In genomic region chr6:127120787-127121636, GRCh38 we compare ENCODE assay signal across 8 cellular contexts. TPM values are rescaled to one million over a fixed set of nuclear protein-coding genes. Genes with fewer than 3 reads are reported as not detected.
DNase-seq lines count a peak whose midpoint lies in the region; ATAC-seq and TF ChIP-seq lines count a peak whose summit lies in the region.

No MANE protein-coding gene starts in this region.

- no peak overlapping the region for H3K27ac ChIP-seq in right atrium auricular region
- no peak overlapping the region for H3K27ac ChIP-seq in rectal smooth muscle tissue (ENCODE audit: low read depth, low read length)

- no peak overlapping the region for H3K9ac ChIP-seq in rectal smooth muscle tissue (ENCODE audit: low read length)

- H3K4me3 ChIP-seq in HFF-Myc (replicated peaks; ENCODE audit: low read depth, low read length) (no peak overlapping the region), MG63 (no peak overlapping the region), right atrium auricular region (peak overlapping the region in 1 of 2 donors; percentile 50), rectal smooth muscle tissue (ENCODE audit: low read length) (peak overlapping the region; percentile 67)

- ATAC-seq in SK-N-SH treated with all-trans-retinoic acid at 6 μM for 48 hours: peak; percentile 89

- TF ChIP-seq CTCF in GM12873 (IDR thresholded peaks at IDR 0.05; ENCODE audit: insufficient read depth, low read depth, low read length, missing control alignments) (peak; percentile 91), HFF-Myc (IDR thresholded peaks at IDR 0.05; ENCODE audit: low read depth, low read length, missing control alignments) (peak; percentile 83), right atrium auricular region (IDR thresholded peaks at IDR 0.05) (peak; percentile 33 to 72)

- H3K36me3 ChIP-seq in MG63: no peaks in the 10 kb centered on the region
- no peaks in the 10 kb centered on the region for H3K36me3 ChIP-seq in right atrium auricular region
- H3K36me3 ChIP-seq in rectal smooth muscle tissue (ENCODE audit: control insufficient read depth, insufficient read depth, low read length): no peaks in the 10 kb centered on the region

- DNase-seq in HFF-Myc (ENCODE audit: extremely low read depth, low read depth): peak; percentile 49
- peak; percentile 72 for DNase-seq in MG63
- peak in 50 of 56 donors; percentile 3 to 79 (median 51) for DNase-seq in amygdala (lab: John Stamatoyannopoulos, UW)
- peak; percentile 74 for DNase-seq in right atrium auricular region (ENCODE audit: low spot score)
- no peak for DNase-seq in COLO829 (ENCODE audit: low spot score)

- H3K9me3 ChIP-seq in MG63 (no peaks in the 10 kb centered on the region), right atrium auricular region (no peaks in the 10 kb centered on the region)

- peaks cover 0 to 30% of the 10 kb centered on the region in 2 donors for H3K4me1 ChIP-seq in right atrium auricular region
- H3K4me1 ChIP-seq in rectal smooth muscle tissue (ENCODE audit: control insufficient read depth, insufficient read depth, low read length): peaks cover 7% of the 10 kb centered on the region

- H3K27me3 ChIP-seq in MG63 (peaks cover 50% of the 10 kb centered on the region), right atrium auricular region (peaks cover 6 to 14% of the 10 kb centered on the region in 2 donors), rectal smooth muscle tissue (ENCODE audit: control insufficient read depth, insufficient read depth, low read length) (peaks cover 12% of the 10 kb centered on the region)

TF ChIP-seq in SK-N-SH treated with all-trans-retinoic acid at 6 μM for 48 hours, 23 proteins besides CTCF, POLR2A, EP300 and RAD21:
- no peak for TF ChIP-seq ZNF565 (CRISPR knock-in tag; conservative IDR thresholded peaks at IDR 0.05; ENCODE audit: low read depth)
- TF ChIP-seq ZNF8 (CRISPR knock-in tag; IDR thresholded peaks at IDR 0.05): no peak
- TF ChIP-seq BACH2 (CRISPR knock-in tag; IDR thresholded peaks at IDR 0.05; ENCODE audit: borderline replicate concordance): no peak
- no peak for TF ChIP-seq RARB (CRISPR knock-in tag; IDR thresholded peaks at IDR 0.05)
- no peak for TF ChIP-seq ZFP30 (CRISPR knock-in tag; IDR thresholded peaks at IDR 0.05)
- no peak for TF ChIP-seq TCF4 (CRISPR knock-in tag; IDR thresholded peaks at IDR 0.05; ENCODE audit: borderline replicate concordance)
- no peak for TF ChIP-seq ISL1 (CRISPR knock-in tag; IDR thresholded peaks at IDR 0.05)
- TF ChIP-seq CSDC2 (CRISPR knock-in tag; IDR thresholded peaks at IDR 0.05): no peak
- TF ChIP-seq ESRRG (CRISPR knock-in tag; IDR thresholded peaks at IDR 0.05): no peak
- no peak for TF ChIP-seq ARNTL (CRISPR knock-in tag; IDR thresholded peaks at IDR 0.05; ENCODE audit: borderline replicate concordance, low read depth)
- no peak for TF ChIP-seq OSR1 (CRISPR knock-in tag; IDR thresholded peaks at IDR 0.05)
- TF ChIP-seq GLIS3 (CRISPR knock-in tag; IDR thresholded peaks at IDR 0.05): no peak
- no peak for TF ChIP-seq ZNF70 (CRISPR knock-in tag; IDR thresholded peaks at IDR 0.05)
- TF ChIP-seq TSHZ2 (CRISPR knock-in tag; IDR thresholded peaks at IDR 0.05): no peak
- TF ChIP-seq ZC3H10 (CRISPR knock-in tag; IDR thresholded peaks at IDR 0.05): no peak
- no peak for TF ChIP-seq POU6F1 (CRISPR knock-in tag; IDR thresholded peaks at IDR 0.05; ENCODE audit: borderline replicate concordance, low read depth)
- no peak for TF ChIP-seq TOX (CRISPR knock-in tag; IDR thresholded peaks at IDR 0.05; ENCODE audit: borderline replicate concordance)
- TF ChIP-seq PPARA (CRISPR knock-in tag; IDR thresholded peaks at IDR 0.05; ENCODE audit: borderline replicate concordance): no peak
- TF ChIP-seq PATZ1 (CRISPR knock-in tag; IDR thresholded peaks at IDR 0.05; ENCODE audit: borderline replicate concordance): no peak

RNA-seq across cellular contexts. Expression of gene RSPO3, which starts 2.5 kb away (rescaled TPM):
- not detected in 2 replicates for total RNA-seq in MG63 (2014; rRNA removed; shearing (Covaris generic); ENCODE audit: low replicate concordance)
- total RNA-seq in right atrium auricular region: under 1 TPM in 1 of 2 donors, not detected in 1; 0.75 TPM
